Comparison of ENCODE assay signal across 8 cellular contexts in genomic region chr15:40928975-40929729, GRCh38. TPM values are rescaled to one million over a fixed set of nuclear protein-coding genes. Genes with fewer than 3 reads are reported as not detected.
DNase-seq lines count a peak whose midpoint lies in the region; ATAC-seq and TF ChIP-seq lines count a peak whose summit lies in the region.

Gene DLL4 (plus strand): TSS chr15:40929340. CDS start chr15:40929669, 329 bp downstream.

- H4K20me1 ChIP-seq in SK-N-SH (ENCODE audit: insufficient read depth): no peaks in the 10 kb centered on the region

- DNase-seq in GM10266 (ENCODE audit: extremely low spot score): peak; percentile 80
- peak; percentile 88 for DNase-seq in NB4 (ENCODE audit: low read depth)
- DNase-seq in SK-N-SH: peak; percentile 80
- peak; percentile 51 for DNase-seq in choroid plexus epithelial cell (ENCODE audit: low read depth)
- peak; percentile 74 for DNase-seq in stomach

- peaks cover 53% of the 10 kb centered on the region for H3K27me3 ChIP-seq in SK-N-SH (ENCODE audit: insufficient read depth)
- peaks cover 0 to 5% (median 1%) of the 10 kb centered on the region in 4 donors for H3K27me3 ChIP-seq in liver (ENCODE audit: control insufficient read depth in 4 of 4, insufficient read depth in 4 of 4, low read length in 3 of 4)
- H3K27me3 ChIP-seq in stomach: peaks cover 10 to 84% (median 69%) of the 10 kb centered on the region in 3 donors

- H3K9ac ChIP-seq in SK-N-SH (no peak within 1 kb of the TSS), liver (ENCODE audit: low read depth in 1 of 2, low read length in 2 of 2) (no peak within 1 kb of the TSS)

- H3K36me3 ChIP-seq in SK-N-SH (replicated peaks in 1 of 2; ENCODE audit: control insufficient read depth in 1 of 2, insufficient read depth in 2 of 2, low read length in 1 of 2) (no peaks in the 10 kb centered on the region), liver (ENCODE audit: control insufficient read depth in 4 of 4, insufficient read depth in 3 of 4, low read depth in 1 of 4, low read length in 3 of 4) (no peaks in the 10 kb centered on the region), stomach (no peaks in the 10 kb centered on the region)

- H2AFZ ChIP-seq in SK-N-SH (ENCODE audit: low read depth): peak within 1 kb of the TSS; percentile 46

- CTCF ChIA-PET in SK-N-SH (lab: Yijun Ruan, JAX): interaction anchor here (1.4 to 33.6 kb wide), 7 partner anchors 9 to 259 kb away, joined by 4 to 675 read pairs (median 40); partner anchors contain the start of gene VPS18

- H3K9me2 ChIP-seq in SK-N-SH: no peaks in the 10 kb centered on the region

- no peaks in the 10 kb centered on the region for H3K79me2 ChIP-seq in SK-N-SH (ENCODE audit: insufficient read depth)

- no peak for TF ChIP-seq EP300 in SK-N-SH (IDR thresholded peaks at IDR 0.05; ENCODE audit: borderline replicate concordance in 1 of 2, low read depth in 1 of 2, low read length in 1 of 2)
- TF ChIP-seq EP300 in stomach (IDR thresholded peaks at IDR 0.05): no peak

- H3K4me2 ChIP-seq in SK-N-SH: peak within 1 kb of the TSS; percentile 92

- H3K9me3 ChIP-seq in SK-N-SH (no peaks in the 10 kb centered on the region), liver (ENCODE audit: control insufficient read depth in 4 of 4, low read length in 3 of 4) (no peaks in the 10 kb centered on the region), stomach (no peaks in the 10 kb centered on the region)

- POLR2A ChIA-PET in SK-N-SH (lab: Yijun Ruan, JAX): interaction anchor here (1.1 to 1.8 kb wide), 2 partner anchors 14 to 25 kb away, joined by 3 to 4 read pairs; no protein-coding TSS in a partner anchor

- TF ChIP-seq RAD21 in SK-N-SH (IDR thresholded peaks at IDR 0.05; ENCODE audit: low read length) (no peak), liver (IDR thresholded peaks at IDR 0.05) (no peak)

- H3F3A ChIP-seq in SK-N-SH (replicated peaks; ENCODE audit: insufficient read depth): no peaks in the 10 kb centered on the region

- ATAC-seq in GM21528 (IDR thresholded peaks at IDR 0.05; ENCODE audit: low FRiP score, unreplicated experiment) (no peak), HG03025 (IDR thresholded peaks at IDR 0.05; ENCODE audit: low FRiP score, unreplicated experiment) (no peak)

- TF ChIP-seq POLR2A in NB4 (IDR thresholded peaks at IDR 0.05; ENCODE audit: extremely low read depth, insufficient read length): peak; percentile 86
- peak in 1 of 4 donors; percentile 12 for TF ChIP-seq POLR2A in stomach (IDR thresholded peaks at IDR 0.05)

- intact Hi-C loops in stomach (cut with DNase I; ENCODE audit: low total_unique reads): no loop called here

- TF ChIP-seq CTCF in GM10266 (IDR thresholded peaks at IDR 0.05; ENCODE audit: control insufficient read depth, insufficient read depth, low read depth, missing control alignments): no peak
- TF ChIP-seq CTCF in NB4 (IDR thresholded peaks at IDR 0.05; ENCODE audit: low read depth, low read length): no peak
- no peak for TF ChIP-seq CTCF in SK-N-SH (IDR thresholded peaks at IDR 0.05)
- TF ChIP-seq CTCF in choroid plexus epithelial cell (conservative IDR thresholded peaks at IDR 0.05; ENCODE audit: low read depth, low read length): no peak
- TF ChIP-seq CTCF in liver (IDR thresholded peaks at IDR 0.05; ENCODE audit: low read depth, low read length, missing input control): no peak
- no peak for TF ChIP-seq CTCF in stomach (IDR thresholded peaks at IDR 0.05)

- WGBS in SK-N-SH (ENCODE audit: low lambda C conversion rate): 2% methylated on average over 33 of the region's 72 CpGs
- 1% methylated on average over 72 of the region's 72 CpGs for WGBS in liver
- 0 to 1% (median 0%) methylated on average over 34 to 72 of the region's 72 CpGs for WGBS in stomach, 5 donors

- H3K4me1 ChIP-seq in SK-N-SH (ENCODE audit: control insufficient read depth in 1 of 2, insufficient read depth in 2 of 2, low read depth in 1 of 2, low read length in 1 of 2) (peaks cover 17 to 44% of the 10 kb centered on the region in 2 experiments; a peak in 2 of 4 replicates), liver (ENCODE audit: control insufficient read depth in 4 of 4, insufficient read depth in 4 of 4, low read length in 3 of 4) (peaks cover 32 to 72% (median 59%) of the 10 kb centered on the region in 4 donors), stomach (peaks cover 54 to 80% (median 66%) of the 10 kb centered on the region in 4 donors)

- H3K4me3 ChIP-seq in NB4 (ENCODE audit: low read depth, low read length) (peak within 1 kb of the TSS; percentile 50), SK-N-SH (ENCODE audit: low read depth in 2 of 2, low read length in 1 of 2) (peak within 1 kb of the TSS; percentile 46 to 60), choroid plexus epithelial cell (ENCODE audit: low read depth, low read length) (peak within 1 kb of the TSS; percentile 41), liver (ENCODE audit: low read depth in 1 of 3, low read length in 3 of 3) (peak within 1 kb of the TSS; percentile 20 to 56 (median 53)), stomach (peak within 1 kb of the TSS; percentile 49 to 75 (median 52))

- no peak within 1 kb of the TSS for H3K27ac ChIP-seq in SK-N-SH (ENCODE audit: low read depth in 2 of 2, low read length in 1 of 2)
- H3K27ac ChIP-seq in liver (ENCODE audit: low read depth in 1 of 2, low read length in 2 of 2): peak within 1 kb of the TSS in 1 of 2 donors; percentile 34
- H3K27ac ChIP-seq in stomach: peak within 1 kb of the TSS; percentile 28 to 53 (median 46)

TF ChIP-seq in SK-N-SH, 30 proteins besides CTCF, POLR2A, EP300 and RAD21:
- no peak for TF ChIP-seq MEF2A (IDR thresholded peaks at IDR 0.05; ENCODE audit: borderline replicate concordance, low read depth)
- TF ChIP-seq, protein P1, sequence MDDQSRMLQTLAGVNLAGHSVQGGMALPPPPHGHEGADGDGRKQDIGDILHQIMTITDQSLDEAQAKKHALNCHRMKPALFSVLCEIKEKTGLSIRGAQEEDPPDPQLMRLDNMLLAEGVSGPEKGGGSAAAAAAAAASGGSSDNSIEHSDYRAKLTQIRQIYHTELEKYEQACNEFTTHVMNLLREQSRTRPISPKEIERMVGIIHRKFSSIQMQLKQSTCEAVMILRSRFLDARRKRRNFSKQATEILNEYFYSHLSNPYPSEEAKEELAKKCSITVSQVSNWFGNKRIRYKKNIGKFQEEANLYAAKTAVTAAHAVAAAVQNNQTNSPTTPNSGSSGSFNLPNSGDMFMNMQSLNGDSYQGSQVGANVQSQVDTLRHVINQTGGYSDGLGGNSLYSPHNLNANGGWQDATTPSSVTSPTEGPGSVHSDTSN (IDR thresholded peaks at IDR 0.05): peak; percentile 55

TF ChIP-seq in liver, 16 proteins besides CTCF, POLR2A, EP300 and RAD21:
- TF ChIP-seq HNF4G (IDR thresholded peaks at IDR 0.05): no peak
- TF ChIP-seq SP1 (IDR thresholded peaks at IDR 0.05): no peak
- no peak for TF ChIP-seq RXRA (IDR thresholded peaks at IDR 0.05)
- no peak for TF ChIP-seq ZBTB33 (IDR thresholded peaks at IDR 0.05)
- TF ChIP-seq EGR1 (IDR thresholded peaks at IDR 0.05; ENCODE audit: low read depth in 2 of 2): no peak
- TF ChIP-seq TAF1 (conservative IDR thresholded peaks at IDR 0.05): peak; percentile 57

RNA-seq across cellular contexts. Expression of gene DLL4, which starts in this region (rescaled TPM):
- polyA plus RNA-seq in SK-N-SH (2012; rRNA removed) (0.03 TPM in 2 replicates), liver (1 to 10 TPM; 2.1 to 2.5 TPM), stomach (1 to 10 TPM in 2 of 3 donors, under 1 TPM in 1; 0.56 to 2.2 (median 1.5) TPM)
- polyA plus RNA-seq in SK-N-SH (2012; cell fraction: cytosol; rRNA removed): 0.01 and 0.03 TPM in 2 replicates
- polyA plus RNA-seq in SK-N-SH (2012; cell fraction: nucleus; rRNA removed): 0.13 and 0.14 TPM in 2 replicates
- total RNA-seq in liver (1 to 10 TPM; 3.5 to 3.8 TPM), stomach (10 to 100 TPM in 1 of 5 donors, 1 to 10 TPM in 3, under 1 TPM in 1; 0.89 to 20.0 (median 3.3) TPM)

Comparison
In these comparisons a context has a peak if more than half of its experiments do, and no peak if none do; other contexts are left out.
1. Peak in DNase-seq, H3K4me3 ChIP-seq and H3K4me2 ChIP-seq in SK-N-SH; RNA of the gene not detected or under 1 TPM.
2. H3K27ac ChIP-seq: peak in stomach (5 of 5); none in SK-N-SH (0 of 2).
3. Peak in every context shown above with its lines, with median percentiles within 50 percentile points of each other: DNase-seq and H3K4me3 ChIP-seq.